In the genomic region with DNA sequence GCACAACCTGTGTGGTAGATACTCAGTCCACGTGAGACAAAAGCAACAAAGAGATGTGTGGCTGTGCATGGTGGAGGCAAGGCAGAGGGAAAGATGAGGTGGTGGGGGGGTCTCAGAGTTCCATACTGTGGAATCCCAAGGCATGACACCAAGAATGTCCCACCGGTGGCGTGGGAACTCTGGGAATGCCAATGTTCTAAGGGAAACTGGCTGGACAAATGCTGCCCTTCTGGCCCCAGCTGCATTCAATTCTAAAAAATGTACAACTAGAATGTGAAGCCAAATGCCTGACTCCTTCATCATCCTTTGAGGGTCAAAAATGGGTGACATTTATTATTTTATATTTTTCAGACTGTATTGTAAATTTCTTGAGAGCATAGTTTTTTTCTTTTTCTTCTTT, we compare ENCODE assay signal across 17 cellular contexts. TPM values are rescaled to one million over a fixed set of nuclear protein-coding genes. Genes with fewer than 3 reads are reported as not detected.
"Had no signal": no experiment of that assay in that cellular context is flagged by ENCODE, and none has a peak within 500 bp of the region (broad histone marks: within the 10 kb centered on the region; RNA-seq: fewer than 3 reads in every experiment).

No MANE protein-coding gene starts in this region.

- H3K9me3 Mint-ChIP-seq: activated B cell treated with CpG ODN at 0.5 μM for 24 hours; activated CD4-positive, alpha-beta T cell treated with anti-CD3 and anti-CD28 coated beads, Interleukin-2, amount 10 ng/mL, durations not matched to agents 24 days and 14 days; activated naive CD8-positive, alpha-beta T cell treated with anti-CD3 and anti-CD28 coated beads, Interleukin-2, amount 50 U/mL, for 24 hours; central memory CD8-positive, alpha-beta T cell; nephron progenitor cell; stimulated activated naive CD8-positive, alpha-beta T cell treated with anti-CD3 and anti-CD28 coated beads, Interleukin-15, Interleukin-2, amounts not matched to agents 100 ng/mL and 50 ng/mL, for 24 hours; T-helper 1 cell treated with Interleukin-12 subunit alpha and Interleukin-12 subunit beta and Interleukin-4 antibody, amounts not matched to agents 30 μg/mL and 1 μg/mL, for 36 hours had no signal

- H3K27me3 Mint-ChIP-seq: activated B cell treated with CpG ODN at 0.5 μM for 24 hours; activated naive CD8-positive, alpha-beta T cell treated with anti-CD3 and anti-CD28 coated beads, Interleukin-2, amount 50 U/mL, for 24 hours; central memory CD8-positive, alpha-beta T cell; stimulated activated naive CD8-positive, alpha-beta T cell treated with anti-CD3 and anti-CD28 coated beads, Interleukin-15, Interleukin-2, amounts not matched to agents 100 ng/mL and 50 ng/mL, for 24 hours had no signal

- H3K4me3 Mint-ChIP-seq: activated B cell treated with CpG ODN at 0.5 μM for 24 hours; activated CD4-positive, alpha-beta T cell treated with anti-CD3 and anti-CD28 coated beads, Interleukin-2, amount 10 ng/mL, durations not matched to agents 24 days and 14 days; activated naive CD8-positive, alpha-beta T cell treated with anti-CD3 and anti-CD28 coated beads, Interleukin-2, amount 50 U/mL, for 24 hours; central memory CD8-positive, alpha-beta T cell; nephron progenitor cell; stimulated activated naive CD8-positive, alpha-beta T cell treated with anti-CD3 and anti-CD28 coated beads, Interleukin-15, Interleukin-2, amounts not matched to agents 100 ng/mL and 50 ng/mL, for 24 hours; T-helper 1 cell treated with Interleukin-12 subunit alpha and Interleukin-12 subunit beta and Interleukin-4 antibody, amounts not matched to agents 30 μg/mL and 1 μg/mL, for 36 hours had no signal

- H3K27me3 ChIP-seq: esophagus squamous epithelium, heart left ventricle, pancreas, uterus had no signal

- H3K36me3 ChIP-seq: heart left ventricle, left ventricle myocardium inferior, pancreas, uterus had no signal

- ATAC-seq: activated naive CD8-positive, alpha-beta T cell treated with anti-CD3 and anti-CD28 coated beads, Interleukin-2, amount 50 U/mL, for 24 hours; heart left ventricle; pancreas had no signal

- H3K27ac ChIP-seq: left ventricle myocardium inferior, pancreas had no signal

- H3K9me3 ChIP-seq: esophagus squamous epithelium, heart left ventricle, left ventricle myocardium inferior, pancreas, uterus had no signal

- H3K27ac Mint-ChIP-seq: activated B cell treated with CpG ODN at 0.5 μM for 24 hours; activated CD4-positive, alpha-beta T cell treated with anti-CD3 and anti-CD28 coated beads, Interleukin-2, amount 10 ng/mL, durations not matched to agents 24 days and 14 days; activated naive CD8-positive, alpha-beta T cell treated with anti-CD3 and anti-CD28 coated beads, Interleukin-2, amount 50 U/mL, for 24 hours; nephron progenitor cell; stimulated activated naive CD8-positive, alpha-beta T cell treated with anti-CD3 and anti-CD28 coated beads, Interleukin-15, Interleukin-2, amounts not matched to agents 100 ng/mL and 50 ng/mL, for 24 hours; T-helper 1 cell treated with Interleukin-12 subunit alpha and Interleukin-12 subunit beta and Interleukin-4 antibody, amounts not matched to agents 30 μg/mL and 1 μg/mL, for 36 hours had no signal

- DNase-seq: activated B cell treated with CpG ODN at 0.5 μM for 24 hours; activated CD4-positive, alpha-beta T cell treated with anti-CD3 and anti-CD28 coated beads, Interleukin-2, amount 10 ng/mL, durations not matched to agents 24 days and 14 days; activated CD8-positive, alpha-beta memory T cell treated with anti-CD3 and anti-CD28 coated beads for 24 hours; activated naive CD4-positive, alpha-beta T cell treated with Interleukin-2 at 50 U/mL for 16 hours; activated naive CD8-positive, alpha-beta T cell treated with anti-CD3 and anti-CD28 coated beads, Interleukin-2, amount 50 U/mL, for 24 hours; esophagus squamous epithelium; heart left ventricle; left ventricle myocardium inferior; mesenchymal stem cell; nephron progenitor cell; pancreas; stimulated activated CD4-positive, alpha-beta T cell treated with anti-CD3 and anti-CD28 coated beads, Interleukin-4, amount 100 ng/mL, for 24 hours; uterus had no signal

- H3K4me3 ChIP-seq: esophagus squamous epithelium, heart left ventricle, left ventricle myocardium inferior, pancreas, uterus had no signal

RNA-seq across cellular contexts. Expression of gene EQTN, which starts 58.2 kb away (rescaled TPM):
- total RNA-seq: activated B cell treated with CpG ODN at 0.5 μM for 24 hours; activated CD4-positive, alpha-beta T cell treated with anti-CD3 and anti-CD28 coated beads, Interleukin-2, amount 10 ng/mL, durations not matched to agents 24 days and 14 days; esophagus squamous epithelium; heart left ventricle; left ventricle myocardium inferior; renal cortical epithelial cell had no signal
